In genomic region chr5:146440348-146440747, GRCh38 we compare ENCODE assay signal across 25 cellular contexts.
"Had no signal": no experiment of that assay in that cellular context is flagged by ENCODE, and none has a peak within 500 bp of the region (broad histone marks: within the 10 kb centered on the region; RNA-seq: fewer than 3 reads in every experiment).

No MANE protein-coding gene starts in this region.

- H3K27ac ChIP-seq: colonic mucosa, epithelial cell of prostate, gastroesophageal sphincter, heart left ventricle, hepatocyte, left lung, ovary, right lobe of liver, suprapubic skin, transverse colon, upper lobe of right lung, uterus had no signal

- H3K79me2 ChIP-seq: hepatocyte had no signal

- H3K36me3 ChIP-seq: colonic mucosa, gastroesophageal sphincter, heart left ventricle, left lung, ovary, right lobe of liver, suprapubic skin, transverse colon, upper lobe of right lung, uterus had no signal

- ATAC-seq: gastroesophageal sphincter; heart left ventricle; left cardiac atrium; left lung; natural killer cell; stimulated activated naive CD8-positive, alpha-beta T cell treated with anti-CD3 and anti-CD28 coated beads, Interleukin-15, amount 100 ng/mL, for 72 hours; upper lobe of right lung had no signal

- H3K9me3 ChIP-seq: colonic mucosa, gastroesophageal sphincter, heart left ventricle, left lung, ovary, right lobe of liver, suprapubic skin, transverse colon, upper lobe of right lung, uterus had no signal

- DNase-seq: colonic mucosa; effector CD8-positive, alpha-beta T cell; endodermal cell; heart left ventricle; left cardiac atrium; left lung; natural killer cell; occipital lobe; ovary; posterior cingulate gyrus; right lobe of liver; stimulated activated CD4-positive, alpha-beta T cell treated with anti-CD3 and anti-CD28 coated beads, Interleukin-12 subunit alpha, Interleukin-12 subunit beta, amount 100 ng/mL, for 4 hours; stimulated activated CD4-positive, alpha-beta T cell treated with anti-CD3 and anti-CD28 coated beads, Interleukin-1b, Interleukin-23, amount 100 ng/mL, for 48 hours; stimulated activated CD4-positive, alpha-beta T cell treated with anti-CD3 and anti-CD28 coated beads, Interleukin-4, amount 100 ng/mL, for 1 hour; stimulated activated CD8-positive, alpha-beta memory T cell treated with anti-CD3 and anti-CD28 coated beads, Interleukin-4, amount 100 ng/mL, for 48 hours; stimulated activated naive CD4-positive, alpha-beta T cell; stimulated activated naive CD8-positive, alpha-beta T cell treated with anti-CD3 and anti-CD28 coated beads, Interleukin-15, amount 100 ng/mL, for 72 hours; transverse colon; upper lobe of right lung; uterus had no signal

- H3K4me1 ChIP-seq: colonic mucosa, gastroesophageal sphincter, heart left ventricle, left lung, suprapubic skin, transverse colon, upper lobe of right lung, uterus had no signal

- H3K27me3 ChIP-seq: colonic mucosa, ovary, uterus had no signal

- H3K4me3 ChIP-seq: colonic mucosa, gastroesophageal sphincter, heart left ventricle, hepatocyte, left lung, ovary, right lobe of liver, smooth muscle cell, suprapubic skin, transverse colon, upper lobe of right lung, uterus had no signal

- H3K4me2 ChIP-seq: hepatocyte, smooth muscle cell had no signal

- H2AFZ ChIP-seq: hepatocyte had no signal
